Comparison of ENCODE assay signal across 20 cellular contexts in genomic region chr22:18560099-18560974, GRCh38. TPM values are rescaled to one million over a fixed set of nuclear protein-coding genes. Genes with fewer than 3 reads are reported as not detected.
"Had no signal": no experiment of that assay in that cellular context is flagged by ENCODE, and none has a peak within 500 bp of the region (broad histone marks: within the 10 kb centered on the region; RNA-seq: fewer than 3 reads in every experiment).

No MANE protein-coding gene starts in this region.

RNA-seq across cellular contexts. Expression of gene TMEM191B, which starts 32.7 kb away (rescaled TPM):
- total RNA-seq: lung microvascular endothelial cell, psoas muscle, skeletal muscle tissue, urinary bladder had no signal
- polyA plus RNA-seq: fibroblast of lung, psoas muscle had no signal

RNA-seq across cellular contexts. Expression of gene GGTLC3, which starts 42.4 kb away (rescaled TPM):
- total RNA-seq: colonic mucosa, endodermal cell, esophagus muscularis mucosa, fibroblast of lung, heart right ventricle, kidney epithelial cell, left cardiac atrium, lower leg skin, lung microvascular endothelial cell, mesothelial cell of epicardium, mucosa of descending colon, occipital lobe, ovary, psoas muscle, renal cortical epithelial cell, right cardiac atrium, sigmoid colon, skeletal muscle tissue, urinary bladder had no signal
- polyA plus RNA-seq: fibroblast of lung, heart right ventricle, neural cell, ovary, psoas muscle, right cardiac atrium, sigmoid colon, urinary bladder had no signal
